ENCODE assay signal across 20 cellular contexts in the genomic region with DNA sequence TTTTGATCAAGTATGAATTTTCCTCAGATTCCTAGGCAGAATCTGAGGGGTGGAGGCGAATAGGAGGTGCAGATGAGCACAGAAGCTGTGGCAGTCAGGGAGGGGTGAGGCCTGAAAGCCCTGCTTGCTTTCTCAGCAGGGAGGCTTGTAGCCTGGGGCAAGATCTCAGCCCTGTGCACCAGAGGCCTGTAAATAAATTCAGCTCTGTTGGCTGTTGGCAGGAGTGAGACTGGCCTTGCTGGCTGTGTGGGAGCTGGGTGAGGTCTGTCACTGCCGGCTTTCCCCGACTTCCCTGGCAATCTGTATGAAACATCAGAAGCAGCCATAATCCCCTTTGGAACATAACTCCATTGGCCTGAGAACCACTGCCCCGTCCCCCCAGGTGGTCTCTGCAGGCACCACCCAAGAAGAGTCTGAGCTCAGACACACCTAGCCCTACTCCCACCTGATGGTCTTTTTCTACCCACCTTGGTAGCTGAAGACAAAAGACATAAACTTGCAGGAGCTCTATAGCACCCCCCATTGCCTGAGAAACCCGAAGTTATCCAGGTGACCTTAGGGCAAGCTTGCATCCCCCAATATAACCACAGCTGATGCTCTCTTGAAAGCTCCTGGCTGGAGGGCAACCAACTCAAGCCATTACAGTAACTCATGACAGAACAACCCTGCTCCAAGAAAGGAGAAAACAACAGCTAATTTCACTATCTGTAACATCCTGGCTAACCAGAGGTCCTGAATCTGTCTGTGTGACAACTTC. TPM values are rescaled to one million over a fixed set of nuclear protein-coding genes. Genes with fewer than 3 reads are reported as not detected.
A peak's percentile ranks its signal among the peaks of the same experiment; 100 is the strongest.
DNase-seq lines count a peak whose midpoint lies in the region; ATAC-seq and TF ChIP-seq lines count a peak whose summit lies in the region.
"Had no signal": no experiment of that assay in that cellular context is flagged by ENCODE, and none has a peak within 500 bp of the region (broad histone marks: within the 10 kb centered on the region; RNA-seq: fewer than 3 reads in every experiment).

No MANE protein-coding gene starts in this region.

- no peak overlapping the region for H2AFZ ChIP-seq in GM23338
- H2AFZ ChIP-seq in osteoblast (ENCODE audit: low read length) = no peak overlapping the region

- H3K27ac ChIP-seq in GM23338 (ENCODE audit: low read depth) = no peak overlapping the region
- H3K27ac ChIP-seq in osteoblast (ENCODE audit: low read depth, low read length) = peak overlapping the region; percentile 32
- H3K27ac ChIP-seq in upper lobe of left lung = no peak overlapping the region
- H3K27ac ChIP-seq in substantia nigra (ENCODE audit: low read depth, low read length, poor library complexity, severe bottlenecking) = no peak overlapping the region
- H3K27ac ChIP-seq: esophagus squamous epithelium, right atrium auricular region, transverse colon had no signal

- H3K4me1 ChIP-seq in GM23338 (ENCODE audit: insufficient read depth) (peaks cover 11% of the 10 kb centered on the region), osteoblast (ENCODE audit: insufficient read depth, low read length) (peaks cover 38% of the 10 kb centered on the region), upper lobe of left lung (no peaks in the 10 kb centered on the region)
- H3K4me1 ChIP-seq: right atrium auricular region, transverse colon had no signal

- no peak for TF ChIP-seq POLR2A in upper lobe of left lung (IDR thresholded peaks at IDR 0.05)

- H3F3A ChIP-seq in GM23338 (replicated peaks; ENCODE audit: low read depth) = no peaks in the 10 kb centered on the region

- peaks cover 17% of the 10 kb centered on the region for H3K4me1 Mint-ChIP-seq in GM23338
- H3K4me1 Mint-ChIP-seq: CD8-positive, alpha-beta memory T cell; nephron had no signal

- H3K9me2 ChIP-seq in GM23338 (ENCODE audit: insufficient read depth) = 0 out of 2 replicates have a peak, but pooled peaks cover 6% of the 10 kb centered on the region

- H3K4me2 ChIP-seq in GM23338 = peak overlapping the region; percentile 44; the same call in 1 of the 2 replicates
- no peak overlapping the region for H3K4me2 ChIP-seq in osteoblast (ENCODE audit: insufficient read depth, low read length)

- no peak for TF ChIP-seq EP300 in upper lobe of left lung (IDR thresholded peaks at IDR 0.05)

- no peaks in the 10 kb centered on the region for H3K9me3 Mint-ChIP-seq in GM23338
- H3K9me3 Mint-ChIP-seq: activated T-cell treated with anti-CD3 and anti-CD28 coated beads, Interleukin-2, amount 50 U/mL, for 4 hours; nephron had no signal

- TF ChIP-seq CTCF in GM23338 (conservative IDR thresholded peaks at IDR 0.05; ENCODE audit: low read depth in 2 of 2) (peak in 1 of 2 experiments; percentile 34; a peak in 2 of 4 replicates), osteoblast (IDR thresholded peaks at IDR 0.05; ENCODE audit: extremely low read depth, low read depth, low read length) (no peak), upper lobe of left lung (IDR thresholded peaks at IDR 0.05) (no peak)

- ATAC-seq in GM23338 = peak; percentile 80
- ATAC-seq in upper lobe of left lung (ENCODE audit: low FRiP score in 2 of 2) = no peak
- ATAC-seq: activated T-cell treated with anti-CD3 and anti-CD28 coated beads, Interleukin-2, amount 50 U/mL, for 4 hours; left ventricle myocardium superior had no signal

- H3K4me3 ChIP-seq in GM23338 = no peak overlapping the region
- no peak overlapping the region for H3K4me3 ChIP-seq in osteoblast (ENCODE audit: insufficient read depth, low read length)
- no peak overlapping the region for H3K4me3 ChIP-seq in upper lobe of left lung
- H3K4me3 ChIP-seq: esophagus squamous epithelium, right atrium auricular region, transverse colon had no signal

- H3K27ac Mint-ChIP-seq in GM23338 = no peak overlapping the region
- H3K27ac Mint-ChIP-seq: CD8-positive, alpha-beta memory T cell had no signal

- DNase-seq in GM23338 (ENCODE audit: low spot score) (peak; percentile 11), NCI-H2081 treated with DMSO at 0.1 percent for 48 hours (lab: John Stamatoyannopoulos, UW) (peak; percentile 61), dedifferentiated amniotic fluid mesenchymal stem cell (ENCODE audit: extremely low spot score) (peak; percentile 72), osteoblast (ENCODE audit: insufficient read length, low spot score, missing footprints) (no peak), upper lobe of left lung (no peak), medulla oblongata (ENCODE audit: extremely low spot score) (no peak), substantia nigra (lab: John Stamatoyannopoulos, UW) (no peak)
- DNase-seq: activated CD4-positive, alpha-beta T cell treated with anti-CD3 and anti-CD28 coated beads, Interleukin-2, amount 50 U/mL, for 1 hour; activated T-cell treated with anti-CD3 and anti-CD28 coated beads, Interleukin-2, amount 50 U/mL, for 4 hours; CD8-positive, alpha-beta memory T cell; esophagus squamous epithelium; H7; hypothalamus; left ventricle myocardium superior; NCI-H187 treated with DMSO at 0.1 percent for 48 hours; SHP77; T-helper 9 cell; transverse colon had no signal

- no peaks in the 10 kb centered on the region for H3K27me3 ChIP-seq in GM23338 (ENCODE audit: insufficient read depth)
- no peaks in the 10 kb centered on the region for H3K27me3 ChIP-seq in osteoblast (ENCODE audit: insufficient read depth, low read length)
- H3K27me3 ChIP-seq in upper lobe of left lung = no peaks in the 10 kb centered on the region
- H3K27me3 ChIP-seq: esophagus squamous epithelium, right atrium auricular region, transverse colon had no signal

- WGBS in upper lobe of left lung, 2 donors = 93 to 95% methylated on average over 3 to 5 of the region's 5 CpGs

- peaks cover 2% of the 10 kb centered on the region for H3K27me3 Mint-ChIP-seq in GM23338 (ENCODE audit: insufficient read depth, low read depth, poor library complexity)

- H3K9me3 ChIP-seq in osteoblast (ENCODE audit: low read depth, low read length) = no peaks in the 10 kb centered on the region
- no peaks in the 10 kb centered on the region for H3K9me3 ChIP-seq in upper lobe of left lung
- H3K9me3 ChIP-seq: esophagus squamous epithelium, right atrium auricular region, transverse colon had no signal

- no peaks in the 10 kb centered on the region for H3K36me3 ChIP-seq in GM23338 (ENCODE audit: insufficient read depth)
- no peaks in the 10 kb centered on the region for H3K36me3 ChIP-seq in osteoblast (ENCODE audit: insufficient read depth, low read length)
- no peaks in the 10 kb centered on the region for H3K36me3 ChIP-seq in upper lobe of left lung
- H3K36me3 ChIP-seq: esophagus squamous epithelium, right atrium auricular region, transverse colon had no signal

- H4K20me1 ChIP-seq in GM23338 (replicated peaks; ENCODE audit: insufficient read depth) = no peaks in the 10 kb centered on the region
- peaks cover 55% of the 10 kb centered on the region for H4K20me1 ChIP-seq in osteoblast (ENCODE audit: insufficient read depth, low read length)

- no peak overlapping the region for H3K4me3 Mint-ChIP-seq in GM23338
- H3K4me3 Mint-ChIP-seq: activated T-cell treated with anti-CD3 and anti-CD28 coated beads, Interleukin-2, amount 50 U/mL, for 4 hours; CD8-positive, alpha-beta memory T cell; nephron had no signal

- H3K79me2 ChIP-seq in GM23338 (replicated peaks; ENCODE audit: insufficient read depth) (no peaks in the 10 kb centered on the region), osteoblast (ENCODE audit: insufficient read depth, low read length) (peaks cover 95% of the 10 kb centered on the region)

- no peaks in the 10 kb centered on the region for H3K36me3 Mint-ChIP-seq in GM23338 (ENCODE audit: low read depth)
- H3K36me3 Mint-ChIP-seq: CD8-positive, alpha-beta memory T cell had no signal

TF ChIP-seq in GM23338, 12 proteins besides CTCF, POLR2A, EP300 and RAD21 (continues in another document):
- no peak for TF ChIP-seq REST (IDR thresholded peaks at IDR 0.05; ENCODE audit: unreplicated experiment)
- TF ChIP-seq, protein P1, sequence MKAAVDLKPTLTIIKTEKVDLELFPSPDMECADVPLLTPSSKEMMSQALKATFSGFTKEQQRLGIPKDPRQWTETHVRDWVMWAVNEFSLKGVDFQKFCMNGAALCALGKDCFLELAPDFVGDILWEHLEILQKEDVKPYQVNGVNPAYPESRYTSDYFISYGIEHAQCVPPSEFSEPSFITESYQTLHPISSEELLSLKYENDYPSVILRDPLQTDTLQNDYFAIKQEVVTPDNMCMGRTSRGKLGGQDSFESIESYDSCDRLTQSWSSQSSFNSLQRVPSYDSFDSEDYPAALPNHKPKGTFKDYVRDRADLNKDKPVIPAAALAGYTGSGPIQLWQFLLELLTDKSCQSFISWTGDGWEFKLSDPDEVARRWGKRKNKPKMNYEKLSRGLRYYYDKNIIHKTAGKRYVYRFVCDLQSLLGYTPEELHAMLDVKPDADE (IDR thresholded peaks at IDR 0.05) = no peak

RNA-seq across cellular contexts. Expression of gene EVA1A, which starts 32.3 kb away (rescaled TPM):
- 7.9 and 8.5 TPM in 2 replicates for total RNA-seq in GM23338 (2014; rRNA removed; shearing (Covaris generic))
- 4.6 and 5.0 TPM in 2 replicates for polyA plus RNA-seq in GM23338 (2016; fragmentation: Nextera tagmentation; extraction: Ambion mirVana)
- 70.9 and 74.8 TPM in 2 replicates for total RNA-seq in osteoblast
- total RNA-seq in upper lobe of left lung = 10 to 100 TPM; 30.4 to 96.9 (median 55.0) TPM
- total RNA-seq: CD8-positive, alpha-beta memory T cell; transverse colon had no signal
- polyA plus RNA-seq: CD8-positive, alpha-beta memory T cell had no signal

Comparison
In these comparisons a context has a peak if more than half of its experiments do, and no peak if none do; other contexts are left out.
1. DNase-seq: peak in GM23338 (single experiment), NCI-H2081 treated with DMSO at 0.1 percent for 48 hours (single experiment) and dedifferentiated amniotic fluid mesenchymal stem cell (single experiment); none in osteoblast (single experiment), upper lobe of left lung (0 of 2), medulla oblongata (single experiment) and substantia nigra (0 of 49).